ENCODE assay signal across 9 cellular contexts in genomic region chr2:46062637-46063412, GRCh38.
A peak's percentile ranks its signal among the peaks of the same experiment; 100 is the strongest.
DNase-seq lines count a peak whose midpoint lies in the region; ATAC-seq and TF ChIP-seq lines count a peak whose summit lies in the region.
"Had no signal": no experiment of that assay in that cellular context is flagged by ENCODE, and none has a peak within 500 bp of the region (broad histone marks: within the 10 kb centered on the region; RNA-seq: fewer than 3 reads in every experiment).

No MANE protein-coding gene starts in this region.

- DNase-seq in COR-L47 (lab: John Stamatoyannopoulos, UW), result peak; percentile 71
- peak; percentile 72 for DNase-seq in KBM-7
- DNase-seq in PC-9, result peak; percentile 65 to 76
- DNase-seq in activated T-cell treated with anti-CD3 and anti-CD28 coated beads for 48 hours (ENCODE audit: low read depth), result peak; percentile 49
- DNase-seq in fibroblast of lung (ENCODE audit: low read depth in 2 of 2), result peak; percentile 74 to 92
- DNase-seq in stimulated activated naive B cell treated with anti-CD40 and anti-IgM and Interleukin-4, amounts not matched to agents 10 μg/mL and 1 μg/mL and 100 μg/mL, for 72 hours, result peak; percentile 43

- no peak overlapping the region for H3K27ac ChIP-seq in PC-9
- H3K27ac ChIP-seq in fibroblast of lung (ENCODE audit: insufficient read depth, low read length), result no peak overlapping the region

- peaks cover 5% of the 10 kb centered on the region for H3K4me1 Mint-ChIP-seq in nephron
- H3K4me1 Mint-ChIP-seq in stimulated activated naive B cell treated with anti-CD40 and anti-IgM and Interleukin-4, amounts not matched to agents 10 μg/mL and 1 μg/mL and 100 μg/mL, for 72 hours, result peaks cover 2 to 5% of the 10 kb centered on the region in 2 donors

- no peaks in the 10 kb centered on the region for H3K79me2 ChIP-seq in PC-9 (ENCODE audit: low read depth)
- no peaks in the 10 kb centered on the region for H3K79me2 ChIP-seq in fibroblast of lung (ENCODE audit: control insufficient read depth, insufficient read depth, low read length)

- intact Hi-C loops in PC-9 (cut with micrococcal nuclease; ENCODE audit: unreplicated experiment), result loop anchor here (1.0 to 5.0 kb wide), 5 partner anchors 51 to 398 kb away; partner anchors contain the start of gene EPAS1

- H3K4me1 ChIP-seq in PC-9 (replicated peaks; ENCODE audit: insufficient read depth) (peaks cover 40% of the 10 kb centered on the region), fibroblast of lung (ENCODE audit: control insufficient read depth, extremely low read depth, insufficient read depth, low read length) (peaks cover 7% of the 10 kb centered on the region)

- H3K4me3 Mint-ChIP-seq in nephron, result no peak overlapping the region
- no peak overlapping the region for H3K4me3 Mint-ChIP-seq in stimulated activated naive B cell treated with anti-CD40 and anti-IgM and Interleukin-4, amounts not matched to agents 10 μg/mL and 1 μg/mL and 100 μg/mL, for 72 hours
- H3K4me3 Mint-ChIP-seq: T-helper 1 cell treated with Interleukin-12 subunit alpha and Interleukin-12 subunit beta and Interleukin-4 antibody, amounts not matched to agents 30 μg/mL and 1 μg/mL, for 36 hours had no signal

- no peaks in the 10 kb centered on the region for H3K9me3 Mint-ChIP-seq in nephron
- no peaks in the 10 kb centered on the region for H3K9me3 Mint-ChIP-seq in stimulated activated naive B cell treated with anti-CD40 and anti-IgM and Interleukin-4, amounts not matched to agents 10 μg/mL and 1 μg/mL and 100 μg/mL, for 72 hours
- H3K9me3 Mint-ChIP-seq: T-helper 1 cell treated with Interleukin-12 subunit alpha and Interleukin-12 subunit beta and Interleukin-4 antibody, amounts not matched to agents 30 μg/mL and 1 μg/mL, for 36 hours had no signal

- peaks cover 24% of the 10 kb centered on the region for H3F3A ChIP-seq in PC-9 (ENCODE audit: insufficient read depth, low read depth)

- H3K27me3 Mint-ChIP-seq in nephron (ENCODE audit: low read depth), result peaks cover 3% of the 10 kb centered on the region
- H3K27me3 Mint-ChIP-seq in stimulated activated naive B cell treated with anti-CD40 and anti-IgM and Interleukin-4, amounts not matched to agents 10 μg/mL and 1 μg/mL and 100 μg/mL, for 72 hours, result no peaks in the 10 kb centered on the region

- H3K9me3 ChIP-seq in PC-9 (ENCODE audit: insufficient read depth, low read depth) (no peaks in the 10 kb centered on the region), fibroblast of lung (ENCODE audit: control insufficient read depth, insufficient read depth, low read depth, low read length) (no peaks in the 10 kb centered on the region)

- H2AFZ ChIP-seq in PC-9 (no peak overlapping the region), fibroblast of lung (ENCODE audit: low read length) (no peak overlapping the region)

- H3K27me3 ChIP-seq in PC-9 (ENCODE audit: insufficient read depth, low read depth) (no peaks in the 10 kb centered on the region), fibroblast of lung (ENCODE audit: control insufficient read depth, insufficient read depth, low read length) (no peaks in the 10 kb centered on the region)

- H3K9me2 ChIP-seq in PC-9 (ENCODE audit: insufficient read depth), result no peaks in the 10 kb centered on the region

- H3K4me3 ChIP-seq in PC-9 (no peak overlapping the region), fibroblast of lung (replicated peaks in 1 of 4; ENCODE audit: control extremely low read depth in 1 of 4, insufficient read depth in 1 of 4, low read depth in 3 of 4, low read length in 4 of 4) (no peak overlapping the region)

- H4K20me1 ChIP-seq in PC-9 (ENCODE audit: insufficient read depth), result no peaks in the 10 kb centered on the region
- no peaks in the 10 kb centered on the region for H4K20me1 ChIP-seq in fibroblast of lung (ENCODE audit: control insufficient read depth, extremely low read depth, insufficient read depth, low read length)

- no TSS peak for BruUV-seq in PC-9 (replicated peaks; lab: Mats Ljungman, UMichigan)

- CTCF ChIA-PET in PC-9 (lab: Charles Lee), result interaction anchor here (0.6 to 1.7 kb wide), 18 partner anchors 35 to 400 kb away, joined by 3 to 17 read pairs (median 4); no protein-coding TSS in a partner anchor

- H3K36me3 ChIP-seq in PC-9 (ENCODE audit: low read depth), result no peaks in the 10 kb centered on the region
- no peaks in the 10 kb centered on the region for H3K36me3 ChIP-seq in fibroblast of lung (ENCODE audit: control insufficient read depth, insufficient read depth, low read length)

- H3K36me3 Mint-ChIP-seq in nephron (ENCODE audit: low read depth), result no peaks in the 10 kb centered on the region
- peaks cover 2 to 13% of the 10 kb centered on the region in 2 donors for H3K36me3 Mint-ChIP-seq in stimulated activated naive B cell treated with anti-CD40 and anti-IgM and Interleukin-4, amounts not matched to agents 10 μg/mL and 1 μg/mL and 100 μg/mL, for 72 hours

- in situ Hi-C loops in KBM-7 (cut with MboI; ENCODE audit: low pct_unique_long_range_greater_than_20kb, low sequenced_read_pairs), result no loop called here

- peak overlapping the region in 2 of 3 experiments; percentile 0 to 46 for H3K27ac Mint-ChIP-seq in nephron
- no peak overlapping the region for H3K27ac Mint-ChIP-seq in stimulated activated naive B cell treated with anti-CD40 and anti-IgM and Interleukin-4, amounts not matched to agents 10 μg/mL and 1 μg/mL and 100 μg/mL, for 72 hours
- H3K27ac Mint-ChIP-seq: T-helper 1 cell treated with Interleukin-12 subunit alpha and Interleukin-12 subunit beta and Interleukin-4 antibody, amounts not matched to agents 30 μg/mL and 1 μg/mL, for 36 hours had no signal

- H3K4me2 ChIP-seq in PC-9 (no peak overlapping the region; the same call in 1 of the 2 replicates), fibroblast of lung (ENCODE audit: extremely low read depth, insufficient read depth, low read length) (no peak overlapping the region)

- no peak overlapping the region for H3K9ac ChIP-seq in fibroblast of lung (ENCODE audit: insufficient read depth, low read length)

- peak; percentile 67 to 73 for ATAC-seq in stimulated activated naive B cell treated with anti-CD40 and anti-IgM and Interleukin-4, amounts not matched to agents 10 μg/mL and 1 μg/mL and 100 μg/mL, for 72 hours (replicated peaks)
- ATAC-seq in HG03469 (IDR thresholded peaks at IDR 0.05; ENCODE audit: unreplicated experiment), result no peak

- peak; percentile 99 for TF ChIP-seq CTCF in PC-9 (conservative IDR thresholded peaks at IDR 0.05)
- TF ChIP-seq CTCF in fibroblast of lung (conservative IDR thresholded peaks at IDR 0.05 in 1 of 2, IDR thresholded peaks at IDR 0.05 in 1 of 2; ENCODE audit: low read depth in 1 of 2, low read length in 2 of 2), result peak; percentile 92 to 93
- TF ChIP-seq CTCF in nephron (IDR thresholded peaks at IDR 0.05; ENCODE audit: unreplicated experiment in 3 of 3), result peak; percentile 80 to 87 (median 81)

- POLR2A ChIA-PET in PC-9 (lab: Charles Lee; ENCODE audit: unreplicated experiment), result interaction anchor here (0.6 to 0.7 kb wide), 4 partner anchors 36 to 300 kb away, joined by 3 read pairs; no protein-coding TSS in a partner anchor
